ENCODE assay signal across 20 cellular contexts in genomic region chr10:23358357-23358756, GRCh38. TPM values are rescaled to one million over a fixed set of nuclear protein-coding genes. Genes with fewer than 3 reads are reported as not detected.
DNase-seq lines count a peak whose midpoint lies in the region; ATAC-seq, FAIRE-seq and TF ChIP-seq lines count a peak whose summit lies in the region.
"Had no signal": no experiment of that assay in that cellular context is flagged by ENCODE, and none has a peak within 500 bp of the region (broad histone marks: within the 10 kb centered on the region; RNA-seq: fewer than 3 reads in every experiment).

No MANE protein-coding gene starts in this region.

- FAIRE-seq in pancreas (lab: Jason Lieb, UNC), result no peak

- WGBS in pancreas, 2 donors, result 68 to 73% methylated on average over 2 of the region's 2 CpGs

- DNase-seq in HFF-Myc (ENCODE audit: extremely low read depth, low read depth), result no peak
- peak; percentile 5 for DNase-seq in cerebellar cortex (ENCODE audit: low spot score)
- DNase-seq in iris pigment epithelial cell (ENCODE audit: low read depth), result peak; percentile 53
- DNase-seq in AG20443 (ENCODE audit: low spot score), result no peak
- no peak for DNase-seq in mucosa of gallbladder (ENCODE audit: low spot score)
- DNase-seq in pancreas, result no peak
- DNase-seq: activated B cell treated with CpG ODN at 0.5 μM for 24 hours; activated effector memory CD4-positive, alpha-beta T cell treated with anti-CD3 and anti-CD28 coated beads, Interleukin-2, amount 50 U/mL, for 16 hours; NCI-H2081 treated with DMSO at 0.1 percent for 48 hours; NCI-H774; nephron progenitor cell; right cardiac atrium; T-helper 1 cell had no signal

- TF ChIP-seq CTCF in C4-2B (conservative IDR thresholded peaks at IDR 0.05) (peak; percentile 19; the same call in 1 of the 2 replicates), HFF-Myc (IDR thresholded peaks at IDR 0.05; ENCODE audit: low read depth, low read length, missing control alignments) (peak; percentile 40), pancreas (IDR thresholded peaks at IDR 0.05) (no peak)

- H3K36me3 ChIP-seq in pancreas, result no peaks in the 10 kb centered on the region
- H3K36me3 ChIP-seq: ascending aorta, BLaER1 had no signal

- H3K4me1 ChIP-seq in pancreas, result no peaks in the 10 kb centered on the region
- H3K4me1 ChIP-seq: ascending aorta had no signal

- H3K27me3 ChIP-seq in pancreas, result no peaks in the 10 kb centered on the region
- H3K27me3 ChIP-seq: ascending aorta, BLaER1 had no signal

- no peaks in the 10 kb centered on the region for H3K9me3 ChIP-seq in pancreas
- H3K9me3 ChIP-seq: ascending aorta had no signal

- ATAC-seq in HG03571 (IDR thresholded peaks at IDR 0.05; ENCODE audit: unreplicated experiment), result no peak
- no peak for ATAC-seq in pancreas
- ATAC-seq: right cardiac atrium had no signal

- no peak overlapping the region for H3K27ac ChIP-seq in C4-2B
- H3K27ac ChIP-seq in pancreas, result no peak overlapping the region
- H3K27ac ChIP-seq: ascending aorta, BLaER1 had no signal

- intact Hi-C loops in pancreas (cut with DNase I), result no loop called here

- H3K4me3 ChIP-seq in HFF-Myc (replicated peaks; ENCODE audit: low read depth, low read length) (no peak overlapping the region), pancreas (no peak overlapping the region)
- H3K4me3 ChIP-seq: ascending aorta, BLaER1 had no signal

RNA-seq across cellular contexts. Expression of gene C10orf67, which starts 13.8 kb away (rescaled TPM):
- total RNA-seq in mucosa of gallbladder, result 0.14 TPM
- under 1 TPM in 4 of 6 donors, not detected in 2; 0.06 to 0.16 (median 0.10) TPM for total RNA-seq in pancreas
- polyA plus RNA-seq in pancreas, result under 1 TPM in 1 of 2 donors, not detected in 1; 0.02 TPM
- total RNA-seq: activated B cell treated with CpG ODN at 0.5 μM for 24 hours, ascending aorta, dermis microvascular lymphatic vessel endothelial cell, H4, RPMI7951 had no signal

Comparison
In these comparisons a context has a peak if more than half of its experiments do, and no peak if none do; other contexts are left out.
1. CTCF ChIP-seq: peak in C4-2B (single experiment) and HFF-Myc (single experiment); none in pancreas (0 of 4).
2. DNase-seq: peak in cerebellar cortex (single experiment) and iris pigment epithelial cell (single experiment); none in HFF-Myc (single experiment), AG20443 (single experiment), mucosa of gallbladder (single experiment) and pancreas (0 of 6).